In genomic region chr13:109157275-109157674, GRCh38 we compare ENCODE assay signal across 19 cellular contexts.
DNase-seq lines count a peak whose midpoint lies in the region; ATAC-seq, FAIRE-seq and TF ChIP-seq lines count a peak whose summit lies in the region.
"Had no signal": no experiment of that assay in that cellular context is flagged by ENCODE, and none has a peak within 500 bp of the region (broad histone marks: within the 10 kb centered on the region; RNA-seq: fewer than 3 reads in every experiment).

No MANE protein-coding gene starts in this region.

- H3K27me3 ChIP-seq in H1 (replicated peaks in 1 of 4; ENCODE audit: control insufficient read depth in 3 of 4, extremely low read depth in 1 of 4, insufficient read depth in 3 of 4, low read length in 3 of 4) (no peaks in the 10 kb centered on the region), thoracic aorta (replicated peaks; ENCODE audit: insufficient read depth) (no peaks in the 10 kb centered on the region), heart left ventricle (no peaks in the 10 kb centered on the region)

- ATAC-seq in thoracic aorta (ENCODE audit: insufficient number of reproducible peaks, low FRiP score, low read depth) (no peak), GM21447 (IDR thresholded peaks at IDR 0.05; ENCODE audit: unreplicated experiment) (no peak), heart left ventricle (no peak)
- ATAC-seq: activated CD8-positive, alpha-beta memory T cell treated with anti-CD3 and anti-CD28 coated beads, Interleukin-2, amount 10 ng/mL, durations not matched to agents 7 days and 5 days; effector memory CD8-positive, alpha-beta T cell; GM12878; stimulated activated naive CD8-positive, alpha-beta T cell treated with anti-CD3 and anti-CD28 coated beads, Interleukin-15, Interleukin-2, amounts not matched to agents 100 U/mL and 50 U/mL, for 24 hours had no signal

- TF ChIP-seq RAD21 in H1 (IDR thresholded peaks at IDR 0.05 in 1 of 2, conservative IDR thresholded peaks at IDR 0.05 in 1 of 2; ENCODE audit: low read depth in 2 of 2, low read length in 2 of 2) = no peak

- H3K56ac ChIP-seq in H1 (replicated peaks; ENCODE audit: insufficient read length, low read depth, low read length) = no peak overlapping the region

- H3K4me3 Mint-ChIP-seq in HFFc6 = peak overlapping the region; percentile 72; the same call in 1 of the 2 replicates
- H3K4me3 Mint-ChIP-seq: activated CD8-positive, alpha-beta memory T cell treated with anti-CD3 and anti-CD28 coated beads, Interleukin-2, amount 10 ng/mL, durations not matched to agents 7 days and 5 days; effector memory CD8-positive, alpha-beta T cell had no signal

- H3K18ac ChIP-seq in H1 (ENCODE audit: extremely low read depth, low read length) = no peak overlapping the region

- H2BK20ac ChIP-seq in H1 (ENCODE audit: low read length) = no peak overlapping the region

- no peaks in the 10 kb centered on the region for H3K9me3 Mint-ChIP-seq in HFFc6

- H3K23me2 ChIP-seq in H1 (ENCODE audit: low read depth, low read length) = no peaks in the 10 kb centered on the region

- CTCF ChIA-PET in H1 (lab: Charles Lee; ENCODE audit: partially characterized antibody) = interaction anchor here (0.6 kb wide), 1 partner anchor 26 kb away, joined by 3 read pairs; no protein-coding TSS in a partner anchor

- H4K8ac ChIP-seq in H1 (ENCODE audit: extremely low read depth, insufficient read depth, low read length) = no peak overlapping the region

- no peak overlapping the region; a peak in 1 of 7 replicates for H3K9ac ChIP-seq in H1 (replicated peaks in 1 of 4; ENCODE audit: extremely low read depth in 1 of 4, low read depth in 3 of 4, low read length in 3 of 4)

- peaks cover 5% of the 10 kb centered on the region; the same call in 1 of the 2 replicates for H3K36me3 Mint-ChIP-seq in HFFc6 (ENCODE audit: low read depth)
- H3K36me3 Mint-ChIP-seq: activated CD8-positive, alpha-beta memory T cell treated with anti-CD3 and anti-CD28 coated beads, Interleukin-2, amount 10 ng/mL, durations not matched to agents 7 days and 5 days had no signal

- no peaks in the 10 kb centered on the region for H3K79me2 ChIP-seq in H1 (ENCODE audit: control insufficient read depth in 1 of 2, insufficient read depth in 2 of 2, low read length in 2 of 2)

- H3K27ac ChIP-seq in H1 (ENCODE audit: low read depth, low read length) = no peak overlapping the region
- peak overlapping the region; percentile 78 to 90 for H3K27ac ChIP-seq in thoracic aorta
- H3K27ac ChIP-seq in heart left ventricle = no peak overlapping the region

- H3K4me3 ChIP-seq in H1 (ENCODE audit: extremely low read depth in 1 of 4, insufficient read depth in 2 of 4, low read depth in 3 of 4, low read length in 4 of 4) = no peak overlapping the region
- no peak overlapping the region for H3K4me3 ChIP-seq in thoracic aorta
- H3K4me3 ChIP-seq in heart left ventricle = no peak overlapping the region
- H3K4me3 ChIP-seq: GM12878 had no signal

- H3K27me3 Mint-ChIP-seq in HFFc6 (ENCODE audit: insufficient read depth) = no peaks in the 10 kb centered on the region; the same call in 1 of the 2 replicates

- no peak overlapping the region for H4K5ac ChIP-seq in H1 (ENCODE audit: insufficient read length, low read depth, low read length)

- TF ChIP-seq EP300 in H1 (IDR thresholded peaks at IDR 0.05; ENCODE audit: borderline replicate concordance in 1 of 2, low read depth in 2 of 2, low read length in 2 of 2) = no peak

- no peak overlapping the region for H2BK15ac ChIP-seq in H1 (ENCODE audit: low read length)

- no peak overlapping the region for H2BK120ac ChIP-seq in H1 (replicated peaks; ENCODE audit: low read depth, low read length)

- peak overlapping the region; percentile 95 for H3K27ac Mint-ChIP-seq in HFFc6
- H3K27ac Mint-ChIP-seq: activated CD8-positive, alpha-beta memory T cell treated with anti-CD3 and anti-CD28 coated beads, Interleukin-2, amount 10 ng/mL, durations not matched to agents 7 days and 5 days; effector memory CD8-positive, alpha-beta T cell had no signal

- H3K4me1 ChIP-seq in H1 (replicated peaks in 1 of 4; ENCODE audit: control insufficient read depth in 3 of 4, insufficient read depth in 4 of 4, low read length in 3 of 4) (peaks cover 0 to 7% (median 3%) of the 10 kb centered on the region in 4 experiments; a peak in 5 of 7 replicates), thoracic aorta (ENCODE audit: control insufficient read depth in 1 of 2, low read depth in 2 of 2) (peaks cover 21 to 30% of the 10 kb centered on the region in 2 donors), heart left ventricle (peaks cover 0 to 8% (median 0%) of the 10 kb centered on the region in 12 donors)

- no peak for TF ChIP-seq POLR2A in H1 (IDR thresholded peaks at IDR 0.05; ENCODE audit: control extremely low read depth in 1 of 2, low read depth in 2 of 2, low read length in 2 of 2)
- no peak for TF ChIP-seq POLR2A in heart left ventricle (IDR thresholded peaks at IDR 0.05)

- H3K9me3 ChIP-seq in H1 (ENCODE audit: insufficient read depth in 2 of 2, low read depth in 1 of 2, low read length in 1 of 2) (no peaks in the 10 kb centered on the region), thoracic aorta (no peaks in the 10 kb centered on the region), heart left ventricle (no peaks in the 10 kb centered on the region)

- H2AFZ ChIP-seq in H1 (ENCODE audit: low read length) = peak overlapping the region; percentile 9; the same call in 1 of the 2 replicates

- no peak overlapping the region for H2BK12ac ChIP-seq in H1 (ENCODE audit: low read depth, low read length)

- 63% methylated on average over 5 of the region's 5 CpGs; no CpG with 5 or more reads in 1 of the 2 experiments for WGBS in H1 (ENCODE audit: extremely low coverage in 1 of 2, insufficient coverage in 1 of 2, insufficient read length in 1 of 2, insufficient replicate concordance in 2 of 2, low coverage in 1 of 2, low lambda C conversion rate in 2 of 2, missing lambda C conversion rate in 1 of 2), 2 experiments
- 60 to 81% (median 67%) methylated on average over 5 of the region's 5 CpGs for WGBS in heart left ventricle, 4 donors

- H3K36me3 ChIP-seq in H1 (ENCODE audit: control insufficient read depth in 2 of 4, insufficient read depth in 4 of 4, low read length in 3 of 4) (no peaks in the 10 kb centered on the region), thoracic aorta (no peaks in the 10 kb centered on the region), heart left ventricle (no peaks in the 10 kb centered on the region)

- H3K4ac ChIP-seq in H1 (replicated peaks; ENCODE audit: insufficient read length, low read depth, low read length) = no peak overlapping the region

- peak overlapping the region; percentile 60 for H2BK5ac ChIP-seq in H1 (ENCODE audit: low read depth, low read length)

- peak overlapping the region; percentile 14 to 40; a peak in 3 of 4 replicates for H3K4me2 ChIP-seq in H1 (ENCODE audit: insufficient read depth in 1 of 2, low read depth in 2 of 2, low read length in 2 of 2)

- no peak overlapping the region for H3K14ac ChIP-seq in H1 (ENCODE audit: insufficient read length)

- POLR2A ChIA-PET in H1 (lab: Charles Lee; ENCODE audit: partially characterized antibody) = interaction anchor here (1.1 kb wide), 1 partner anchor 16 kb away, joined by 3 read pairs; no protein-coding TSS in a partner anchor

- H4K20me1 ChIP-seq in H1 (replicated peaks in 1 of 2; ENCODE audit: control insufficient read depth in 1 of 2, insufficient read depth in 2 of 2, low read length in 2 of 2) = no peaks in the 10 kb centered on the region

- TF ChIP-seq CTCF in HFFc6 (IDR thresholded peaks at IDR 0.05) (no peak), H1 (IDR thresholded peaks at IDR 0.05; ENCODE audit: control extremely low read depth in 1 of 3, insufficient read depth in 1 of 3, low read depth in 1 of 3, low read length in 3 of 3) (no peak), thoracic aorta (IDR thresholded peaks at IDR 0.05) (no peak), heart left ventricle (IDR thresholded peaks at IDR 0.05) (no peak)

- no peak overlapping the region for H4K91ac ChIP-seq in H1 (replicated peaks; ENCODE audit: insufficient read length, low read length)

- intact Hi-C loops in heart left ventricle (cut with DNase I) = no loop called here

- H3K79me1 ChIP-seq in H1 (ENCODE audit: low read depth, low read length) = no peaks in the 10 kb centered on the region

- DNase-seq in HFFc6 (no peak), H1 (ENCODE audit: low read depth in 1 of 2, low spot score in 2 of 2) (peak in 1 of 2 experiments; percentile 57), kidney tubule cell (ENCODE audit: low spot score) (peak; percentile 89), thoracic aorta (ENCODE audit: low spot score) (no peak), DMS53 (lab: John Stamatoyannopoulos, UW) (no peak), heart left ventricle (no peak)
- DNase-seq: activated CD8-positive, alpha-beta memory T cell treated with anti-CD3 and anti-CD28 coated beads, Interleukin-2, amount 10 ng/mL, durations not matched to agents 7 days and 5 days; AML-193; amniotic stem cell; effector memory CD8-positive, alpha-beta T cell; NCI-H1930; NCI-H446; SIG-M5; stimulated activated CD4-positive, alpha-beta T cell treated with anti-CD3 and anti-CD28 coated beads, Interleukin-15, amount 100 ng/mL, for 24 hours; stimulated activated naive CD8-positive, alpha-beta T cell treated with anti-CD3 and anti-CD28 coated beads, Interleukin-15, Interleukin-2, amounts not matched to agents 100 U/mL and 50 U/mL, for 24 hours had no signal

- no peak overlapping the region for H3K23ac ChIP-seq in H1 (ENCODE audit: insufficient read length)

- H3K4me1 Mint-ChIP-seq in HFFc6 (ENCODE audit: low read depth) = peaks cover 47% of the 10 kb centered on the region

- no peak for FAIRE-seq in H1 (lab: Jason Lieb, UNC)
- FAIRE-seq: frontal cortex, G401.6, GM12878 had no signal

- H2AK5ac ChIP-seq in H1 (ENCODE audit: low read depth, low read length) = no peak overlapping the region

TF ChIP-seq in H1, 55 proteins besides CTCF, POLR2A, EP300 and RAD21:
- no peak for TF ChIP-seq CREB1 (IDR thresholded peaks at IDR 0.05)
- TF ChIP-seq E2F6 (IDR thresholded peaks at IDR 0.05) = peak; percentile 25; the same call in 1 of the 2 replicates
- 0 out of 2 replicates have a peak, but pooled peaks have one; percentile 44 for TF ChIP-seq SP1 (IDR thresholded peaks at IDR 0.05; ENCODE audit: low read depth, low read length)
- 0 out of 2 replicates have a peak, but pooled peaks have one; percentile 17 for TF ChIP-seq TCF12 (IDR thresholded peaks at IDR 0.05; ENCODE audit: low read depth, low read length)
- peak; percentile 26 for TF ChIP-seq ASH2L (IDR thresholded peaks at IDR 0.05; ENCODE audit: low read length)
- TF ChIP-seq TEAD4 (IDR thresholded peaks at IDR 0.05; ENCODE audit: low read depth, low read length) = peak; percentile 73; the same call in 1 of the 2 replicates

Comparison
In these comparisons a context has a peak if more than half of its experiments do, and no peak if none do; other contexts are left out.
1. H3K27ac ChIP-seq: peak in thoracic aorta (2 of 2); none in H1 (single experiment) and heart left ventricle (0 of 12).